Comparison of ENCODE assay signal across 2 cellular contexts in the genomic region with DNA sequence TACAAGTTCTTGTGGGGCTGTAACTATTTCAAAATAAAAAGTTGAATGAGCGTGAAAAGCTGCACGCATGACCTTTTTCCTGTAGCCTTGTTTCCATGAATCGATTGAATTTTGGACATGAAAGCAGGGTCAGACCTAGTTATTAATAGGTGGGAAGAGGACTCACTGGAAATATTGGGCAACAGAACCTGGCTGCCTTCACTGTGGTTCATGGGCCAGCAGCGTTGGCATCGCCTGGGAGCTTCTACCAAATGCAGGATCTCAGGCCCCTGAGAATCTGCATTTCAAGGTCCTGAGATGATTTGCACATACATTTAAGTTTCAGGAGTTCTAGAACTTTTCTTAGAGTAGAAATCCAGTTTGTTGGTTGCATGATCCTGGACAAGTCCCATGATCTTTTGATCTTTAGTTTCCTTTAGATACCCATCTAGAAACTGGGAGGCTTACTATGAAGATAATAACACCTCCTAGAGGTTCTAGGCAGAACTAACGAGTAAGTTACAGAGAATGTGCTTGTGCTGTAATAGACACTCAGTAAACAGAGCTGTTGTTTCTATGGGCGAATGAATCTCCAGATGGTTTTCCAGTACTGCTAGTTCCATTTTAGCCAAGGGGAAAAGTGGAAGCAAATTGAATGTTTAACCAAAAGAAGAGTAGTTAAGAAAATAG.
TF ChIP-seq lines count a peak whose summit lies in the region.

No MANE protein-coding gene starts in this region.

TF ChIP-seq in A549, 52 proteins besides CTCF, POLR2A, EP300 and RAD21:
- no peak for TF ChIP-seq POLR2AphosphoS2 (conservative IDR thresholded peaks at IDR 0.05; ENCODE audit: low read length)
- no peak for TF ChIP-seq TP53 (CRISPR knock-in tag; IDR thresholded peaks at IDR 0.05)
- TF ChIP-seq CBX8 (IDR thresholded peaks at IDR 0.05), result no peak
- peak; percentile 43; the same call in 1 of the 2 replicates for TF ChIP-seq KDM1A (IDR thresholded peaks at IDR 0.05; ENCODE audit: low read depth)
- no peak for TF ChIP-seq SMC3 (IDR thresholded peaks at IDR 0.05)
- no peak for TF ChIP-seq CHD4 (IDR thresholded peaks at IDR 0.05; ENCODE audit: borderline replicate concordance)
- no peak for TF ChIP-seq JUNB (IDR thresholded peaks at IDR 0.05)
- no peak for TF ChIP-seq ZFP36 (IDR thresholded peaks at IDR 0.05; ENCODE audit: borderline replicate concordance, partially characterized antibody)

TF ChIP-seq in H1, 55 proteins besides CTCF, POLR2A, EP300 and RAD21:
- TF ChIP-seq HDAC2 (IDR thresholded peaks at IDR 0.05; ENCODE audit: borderline replicate concordance in 1 of 2, low read depth in 2 of 2, low read length in 2 of 2) (no peak), KDM4A (IDR thresholded peaks at IDR 0.05; ENCODE audit: low read depth, low read length, severe bottlenecking) (no peak)
- TF ChIP-seq, protein P1, sequence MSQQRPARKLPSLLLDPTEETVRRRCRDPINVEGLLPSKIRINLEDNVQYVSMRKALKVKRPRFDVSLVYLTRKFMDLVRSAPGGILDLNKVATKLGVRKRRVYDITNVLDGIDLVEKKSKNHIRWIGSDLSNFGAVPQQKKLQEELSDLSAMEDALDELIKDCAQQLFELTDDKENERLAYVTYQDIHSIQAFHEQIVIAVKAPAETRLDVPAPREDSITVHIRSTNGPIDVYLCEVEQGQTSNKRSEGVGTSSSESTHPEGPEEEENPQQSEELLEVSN (IDR thresholded peaks at IDR 0.05), result no peak
